In the genomic region with DNA sequence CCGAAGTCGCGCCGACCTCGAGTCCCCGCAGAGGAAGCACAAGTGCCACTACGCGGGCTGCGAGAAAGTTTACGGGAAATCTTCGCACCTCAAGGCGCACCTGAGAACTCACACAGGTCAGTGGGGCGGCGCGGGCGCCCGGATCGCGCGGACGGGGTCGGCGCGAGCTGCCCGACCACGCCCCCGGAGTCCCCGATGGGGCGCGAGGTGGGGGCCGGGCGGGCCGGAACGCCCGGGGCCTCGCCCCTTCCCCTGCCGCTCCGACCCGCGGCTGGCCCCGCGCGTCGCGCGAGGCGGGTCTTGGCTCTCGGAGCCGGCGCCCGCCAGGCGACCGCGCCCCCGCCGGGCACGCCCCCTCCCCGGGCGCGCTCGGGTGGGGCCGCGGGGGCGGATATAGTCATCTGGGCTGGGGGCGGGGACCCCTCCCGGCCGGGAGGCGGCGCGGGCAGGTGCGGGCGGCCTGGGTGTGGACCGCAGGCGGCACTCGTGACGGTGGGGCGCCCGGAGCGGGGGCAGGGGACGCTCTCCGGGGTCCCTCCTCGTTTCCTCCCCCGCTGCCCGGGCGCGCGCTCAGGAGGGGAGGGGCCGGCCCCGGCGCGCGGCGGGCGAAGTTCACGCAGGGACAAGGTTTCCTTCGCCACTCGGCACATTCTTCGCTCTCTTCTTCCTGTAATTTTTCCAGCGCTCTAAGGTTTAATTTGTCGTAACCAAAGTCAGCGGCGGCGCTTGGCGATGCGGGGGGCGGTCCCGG, we compare ENCODE assay signal across 1 cellular context.
TF ChIP-seq lines count a peak whose summit lies in the region.

No MANE protein-coding gene starts in this region.

TF ChIP-seq in K562, 482 proteins besides CTCF, POLR2A, EP300 and RAD21 (continued from another document):
- TF ChIP-seq, protein P1, sequence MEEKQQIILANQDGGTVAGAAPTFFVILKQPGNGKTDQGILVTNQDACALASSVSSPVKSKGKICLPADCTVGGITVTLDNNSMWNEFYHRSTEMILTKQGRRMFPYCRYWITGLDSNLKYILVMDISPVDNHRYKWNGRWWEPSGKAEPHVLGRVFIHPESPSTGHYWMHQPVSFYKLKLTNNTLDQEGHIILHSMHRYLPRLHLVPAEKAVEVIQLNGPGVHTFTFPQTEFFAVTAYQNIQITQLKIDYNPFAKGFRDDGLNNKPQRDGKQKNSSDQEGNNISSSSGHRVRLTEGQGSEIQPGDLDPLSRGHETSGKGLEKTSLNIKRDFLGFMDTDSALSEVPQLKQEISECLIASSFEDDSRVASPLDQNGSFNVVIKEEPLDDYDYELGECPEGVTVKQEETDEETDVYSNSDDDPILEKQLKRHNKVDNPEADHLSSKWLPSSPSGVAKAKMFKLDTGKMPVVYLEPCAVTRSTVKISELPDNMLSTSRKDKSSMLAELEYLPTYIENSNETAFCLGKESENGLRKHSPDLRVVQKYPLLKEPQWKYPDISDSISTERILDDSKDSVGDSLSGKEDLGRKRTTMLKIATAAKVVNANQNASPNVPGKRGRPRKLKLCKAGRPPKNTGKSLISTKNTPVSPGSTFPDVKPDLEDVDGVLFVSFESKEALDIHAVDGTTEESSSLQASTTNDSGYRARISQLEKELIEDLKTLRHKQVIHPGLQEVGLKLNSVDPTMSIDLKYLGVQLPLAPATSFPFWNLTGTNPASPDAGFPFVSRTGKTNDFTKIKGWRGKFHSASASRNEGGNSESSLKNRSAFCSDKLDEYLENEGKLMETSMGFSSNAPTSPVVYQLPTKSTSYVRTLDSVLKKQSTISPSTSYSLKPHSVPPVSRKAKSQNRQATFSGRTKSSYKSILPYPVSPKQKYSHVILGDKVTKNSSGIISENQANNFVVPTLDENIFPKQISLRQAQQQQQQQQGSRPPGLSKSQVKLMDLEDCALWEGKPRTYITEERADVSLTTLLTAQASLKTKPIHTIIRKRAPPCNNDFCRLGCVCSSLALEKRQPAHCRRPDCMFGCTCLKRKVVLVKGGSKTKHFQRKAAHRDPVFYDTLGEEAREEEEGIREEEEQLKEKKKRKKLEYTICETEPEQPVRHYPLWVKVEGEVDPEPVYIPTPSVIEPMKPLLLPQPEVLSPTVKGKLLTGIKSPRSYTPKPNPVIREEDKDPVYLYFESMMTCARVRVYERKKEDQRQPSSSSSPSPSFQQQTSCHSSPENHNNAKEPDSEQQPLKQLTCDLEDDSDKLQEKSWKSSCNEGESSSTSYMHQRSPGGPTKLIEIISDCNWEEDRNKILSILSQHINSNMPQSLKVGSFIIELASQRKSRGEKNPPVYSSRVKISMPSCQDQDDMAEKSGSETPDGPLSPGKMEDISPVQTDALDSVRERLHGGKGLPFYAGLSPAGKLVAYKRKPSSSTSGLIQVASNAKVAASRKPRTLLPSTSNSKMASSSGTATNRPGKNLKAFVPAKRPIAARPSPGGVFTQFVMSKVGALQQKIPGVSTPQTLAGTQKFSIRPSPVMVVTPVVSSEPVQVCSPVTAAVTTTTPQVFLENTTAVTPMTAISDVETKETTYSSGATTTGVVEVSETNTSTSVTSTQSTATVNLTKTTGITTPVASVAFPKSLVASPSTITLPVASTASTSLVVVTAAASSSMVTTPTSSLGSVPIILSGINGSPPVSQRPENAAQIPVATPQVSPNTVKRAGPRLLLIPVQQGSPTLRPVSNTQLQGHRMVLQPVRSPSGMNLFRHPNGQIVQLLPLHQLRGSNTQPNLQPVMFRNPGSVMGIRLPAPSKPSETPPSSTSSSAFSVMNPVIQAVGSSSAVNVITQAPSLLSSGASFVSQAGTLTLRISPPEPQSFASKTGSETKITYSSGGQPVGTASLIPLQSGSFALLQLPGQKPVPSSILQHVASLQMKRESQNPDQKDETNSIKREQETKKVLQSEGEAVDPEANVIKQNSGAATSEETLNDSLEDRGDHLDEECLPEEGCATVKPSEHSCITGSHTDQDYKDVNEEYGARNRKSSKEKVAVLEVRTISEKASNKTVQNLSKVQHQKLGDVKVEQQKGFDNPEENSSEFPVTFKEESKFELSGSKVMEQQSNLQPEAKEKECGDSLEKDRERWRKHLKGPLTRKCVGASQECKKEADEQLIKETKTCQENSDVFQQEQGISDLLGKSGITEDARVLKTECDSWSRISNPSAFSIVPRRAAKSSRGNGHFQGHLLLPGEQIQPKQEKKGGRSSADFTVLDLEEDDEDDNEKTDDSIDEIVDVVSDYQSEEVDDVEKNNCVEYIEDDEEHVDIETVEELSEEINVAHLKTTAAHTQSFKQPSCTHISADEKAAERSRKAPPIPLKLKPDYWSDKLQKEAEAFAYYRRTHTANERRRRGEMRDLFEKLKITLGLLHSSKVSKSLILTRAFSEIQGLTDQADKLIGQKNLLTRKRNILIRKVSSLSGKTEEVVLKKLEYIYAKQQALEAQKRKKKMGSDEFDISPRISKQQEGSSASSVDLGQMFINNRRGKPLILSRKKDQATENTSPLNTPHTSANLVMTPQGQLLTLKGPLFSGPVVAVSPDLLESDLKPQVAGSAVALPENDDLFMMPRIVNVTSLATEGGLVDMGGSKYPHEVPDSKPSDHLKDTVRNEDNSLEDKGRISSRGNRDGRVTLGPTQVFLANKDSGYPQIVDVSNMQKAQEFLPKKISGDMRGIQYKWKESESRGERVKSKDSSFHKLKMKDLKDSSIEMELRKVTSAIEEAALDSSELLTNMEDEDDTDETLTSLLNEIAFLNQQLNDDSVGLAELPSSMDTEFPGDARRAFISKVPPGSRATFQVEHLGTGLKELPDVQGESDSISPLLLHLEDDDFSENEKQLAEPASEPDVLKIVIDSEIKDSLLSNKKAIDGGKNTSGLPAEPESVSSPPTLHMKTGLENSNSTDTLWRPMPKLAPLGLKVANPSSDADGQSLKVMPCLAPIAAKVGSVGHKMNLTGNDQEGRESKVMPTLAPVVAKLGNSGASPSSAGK (IDR thresholded peaks at IDR 0.05) = no peak
- TF ChIP-seq MCM5 (IDR thresholded peaks at IDR 0.05; ENCODE audit: low read depth) = no peak
- TF ChIP-seq, protein P2, sequence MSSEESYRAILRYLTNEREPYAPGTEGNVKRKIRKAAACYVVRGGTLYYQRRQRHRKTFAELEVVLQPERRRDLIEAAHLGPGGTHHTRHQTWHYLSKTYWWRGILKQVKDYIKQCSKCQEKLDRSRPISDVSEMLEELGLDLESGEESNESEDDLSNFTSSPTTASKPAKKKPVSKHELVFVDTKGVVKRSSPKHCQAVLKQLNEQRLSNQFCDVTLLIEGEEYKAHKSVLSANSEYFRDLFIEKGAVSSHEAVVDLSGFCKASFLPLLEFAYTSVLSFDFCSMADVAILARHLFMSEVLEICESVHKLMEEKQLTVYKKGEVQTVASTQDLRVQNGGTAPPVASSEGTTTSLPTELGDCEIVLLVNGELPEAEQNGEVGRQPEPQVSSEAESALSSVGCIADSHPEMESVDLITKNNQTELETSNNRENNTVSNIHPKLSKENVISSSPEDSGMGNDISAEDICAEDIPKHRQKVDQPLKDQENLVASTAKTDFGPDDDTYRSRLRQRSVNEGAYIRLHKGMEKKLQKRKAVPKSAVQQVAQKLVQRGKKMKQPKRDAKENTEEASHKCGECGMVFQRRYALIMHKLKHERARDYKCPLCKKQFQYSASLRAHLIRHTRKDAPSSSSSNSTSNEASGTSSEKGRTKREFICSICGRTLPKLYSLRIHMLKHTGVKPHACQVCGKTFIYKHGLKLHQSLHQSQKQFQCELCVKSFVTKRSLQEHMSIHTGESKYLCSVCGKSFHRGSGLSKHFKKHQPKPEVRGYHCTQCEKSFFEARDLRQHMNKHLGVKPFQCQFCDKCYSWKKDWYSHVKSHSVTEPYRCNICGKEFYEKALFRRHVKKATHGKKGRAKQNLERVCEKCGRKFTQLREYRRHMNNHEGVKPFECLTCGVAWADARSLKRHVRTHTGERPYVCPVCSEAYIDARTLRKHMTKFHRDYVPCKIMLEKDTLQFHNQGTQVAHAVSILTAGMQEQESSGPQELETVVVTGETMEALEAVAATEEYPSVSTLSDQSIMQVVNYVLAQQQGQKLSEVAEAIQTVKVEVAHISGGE (CRISPR knock-in tag; IDR thresholded peaks at IDR 0.05) = peak in 1 of 3 experiments; percentile 22; a peak in 1 of 6 replicates
- peak; percentile 38; the same call in 1 of the 2 replicates for TF ChIP-seq PHF8 (IDR thresholded peaks at IDR 0.05; ENCODE audit: borderline replicate concordance, low read length)
- no peak for TF ChIP-seq RCOR1 (IDR thresholded peaks at IDR 0.05; ENCODE audit: borderline replicate concordance in 1 of 2, low read depth in 2 of 2, low read length in 2 of 2)
- 0 out of 2 replicates have a peak, but pooled peaks have one; percentile 31 for TF ChIP-seq FOXJ2 (tag; IDR thresholded peaks at IDR 0.05)
- TF ChIP-seq NRF1 (conservative IDR thresholded peaks at IDR 0.05 in 1 of 2, IDR thresholded peaks at IDR 0.05 in 1 of 2) = peak in 1 of 2 experiments; percentile 23; a peak in 1 of 4 replicates
- TF ChIP-seq, protein P3, sequence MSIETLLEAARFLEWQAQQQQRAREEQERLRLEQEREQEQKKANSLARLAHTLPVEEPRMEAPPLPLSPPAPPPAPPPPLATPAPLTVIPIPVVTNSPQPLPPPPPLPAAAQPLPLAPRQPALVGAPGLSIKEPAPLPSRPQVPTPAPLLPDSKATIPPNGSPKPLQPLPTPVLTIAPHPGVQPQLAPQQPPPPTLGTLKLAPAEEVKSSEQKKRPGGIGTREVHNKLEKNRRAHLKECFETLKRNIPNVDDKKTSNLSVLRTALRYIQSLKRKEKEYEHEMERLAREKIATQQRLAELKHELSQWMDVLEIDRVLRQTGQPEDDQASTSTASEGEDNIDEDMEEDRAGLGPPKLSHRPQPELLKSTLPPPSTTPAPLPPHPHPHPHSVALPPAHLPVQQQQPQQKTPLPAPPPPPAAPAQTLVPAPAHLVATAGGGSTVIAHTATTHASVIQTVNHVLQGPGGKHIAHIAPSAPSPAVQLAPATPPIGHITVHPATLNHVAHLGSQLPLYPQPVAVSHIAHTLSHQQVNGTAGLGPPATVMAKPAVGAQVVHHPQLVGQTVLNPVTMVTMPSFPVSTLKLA (conservative IDR thresholded peaks at IDR 0.05) = 0 out of 4 replicates have a peak, but pooled peaks of 1 of the 2 experiments have one; percentile 8
- TF ChIP-seq JUNB (CRISPR knock-in tag; conservative IDR thresholded peaks at IDR 0.05) = no peak
- TF ChIP-seq MAZ (CRISPR knock-in tag; conservative IDR thresholded peaks at IDR 0.05 in 1 of 2, IDR thresholded peaks at IDR 0.05 in 1 of 2) = peak in 1 of 2 experiments; percentile 79; a peak in 1 of 4 replicates
- TF ChIP-seq, protein P4, sequence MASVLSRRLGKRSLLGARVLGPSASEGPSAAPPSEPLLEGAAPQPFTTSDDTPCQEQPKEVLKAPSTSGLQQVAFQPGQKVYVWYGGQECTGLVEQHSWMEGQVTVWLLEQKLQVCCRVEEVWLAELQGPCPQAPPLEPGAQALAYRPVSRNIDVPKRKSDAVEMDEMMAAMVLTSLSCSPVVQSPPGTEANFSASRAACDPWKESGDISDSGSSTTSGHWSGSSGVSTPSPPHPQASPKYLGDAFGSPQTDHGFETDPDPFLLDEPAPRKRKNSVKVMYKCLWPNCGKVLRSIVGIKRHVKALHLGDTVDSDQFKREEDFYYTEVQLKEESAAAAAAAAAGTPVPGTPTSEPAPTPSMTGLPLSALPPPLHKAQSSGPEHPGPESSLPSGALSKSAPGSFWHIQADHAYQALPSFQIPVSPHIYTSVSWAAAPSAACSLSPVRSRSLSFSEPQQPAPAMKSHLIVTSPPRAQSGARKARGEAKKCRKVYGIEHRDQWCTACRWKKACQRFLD (CRISPR knock-in tag; IDR thresholded peaks at IDR 0.05) = 0 out of 2 replicates have a peak, but pooled peaks have one; percentile 24
- peak; percentile 4 for TF ChIP-seq KDM5B (IDR thresholded peaks at IDR 0.05; ENCODE audit: insufficient replicate concordance, low read depth, low read length)
- TF ChIP-seq, protein P5, sequence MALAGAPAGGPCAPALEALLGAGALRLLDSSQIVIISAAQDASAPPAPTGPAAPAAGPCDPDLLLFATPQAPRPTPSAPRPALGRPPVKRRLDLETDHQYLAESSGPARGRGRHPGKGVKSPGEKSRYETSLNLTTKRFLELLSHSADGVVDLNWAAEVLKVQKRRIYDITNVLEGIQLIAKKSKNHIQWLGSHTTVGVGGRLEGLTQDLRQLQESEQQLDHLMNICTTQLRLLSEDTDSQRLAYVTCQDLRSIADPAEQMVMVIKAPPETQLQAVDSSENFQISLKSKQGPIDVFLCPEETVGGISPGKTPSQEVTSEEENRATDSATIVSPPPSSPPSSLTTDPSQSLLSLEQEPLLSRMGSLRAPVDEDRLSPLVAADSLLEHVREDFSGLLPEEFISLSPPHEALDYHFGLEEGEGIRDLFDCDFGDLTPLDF (CRISPR knock-in tag; IDR thresholded peaks at IDR 0.05) = no peak
- TF ChIP-seq POLR3G (IDR thresholded peaks at IDR 0.05; ENCODE audit: extremely low read depth, insufficient read length, insufficient replicate concordance) = no peak
- TF ChIP-seq TBL1XR1 (IDR thresholded peaks at IDR 0.05; ENCODE audit: low read length in 2 of 2) = no peak
- peak; percentile 54; the same call in 1 of the 2 replicates for TF ChIP-seq POLR2G (IDR thresholded peaks at IDR 0.05; ENCODE audit: low read depth, low read length)
- TF ChIP-seq, protein P6, sequence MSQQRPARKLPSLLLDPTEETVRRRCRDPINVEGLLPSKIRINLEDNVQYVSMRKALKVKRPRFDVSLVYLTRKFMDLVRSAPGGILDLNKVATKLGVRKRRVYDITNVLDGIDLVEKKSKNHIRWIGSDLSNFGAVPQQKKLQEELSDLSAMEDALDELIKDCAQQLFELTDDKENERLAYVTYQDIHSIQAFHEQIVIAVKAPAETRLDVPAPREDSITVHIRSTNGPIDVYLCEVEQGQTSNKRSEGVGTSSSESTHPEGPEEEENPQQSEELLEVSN (IDR thresholded peaks at IDR 0.05; ENCODE audit: borderline replicate concordance in 1 of 2, extremely low read depth in 1 of 2, insufficient read depth in 1 of 2, insufficient read length in 1 of 2, low read depth in 1 of 2, low read length in 1 of 2, poor library complexity in 1 of 2, severe bottlenecking in 1 of 2) = peak in 1 of 2 experiments; percentile 70
- peak; percentile 47; the same call in 1 of the 2 replicates for TF ChIP-seq GABPA (tag; conservative IDR thresholded peaks at IDR 0.05; ENCODE audit: low read depth)
- TF ChIP-seq ZNF263 (CRISPR knock-in tag; IDR thresholded peaks at IDR 0.05; ENCODE audit: borderline replicate concordance) = no peak
- no peak for TF ChIP-seq MEF2A (IDR thresholded peaks at IDR 0.05; ENCODE audit: control insufficient read depth, low read depth, low read length)
